19 cellular contexts compared by ENCODE assay signal in the genomic region with DNA sequence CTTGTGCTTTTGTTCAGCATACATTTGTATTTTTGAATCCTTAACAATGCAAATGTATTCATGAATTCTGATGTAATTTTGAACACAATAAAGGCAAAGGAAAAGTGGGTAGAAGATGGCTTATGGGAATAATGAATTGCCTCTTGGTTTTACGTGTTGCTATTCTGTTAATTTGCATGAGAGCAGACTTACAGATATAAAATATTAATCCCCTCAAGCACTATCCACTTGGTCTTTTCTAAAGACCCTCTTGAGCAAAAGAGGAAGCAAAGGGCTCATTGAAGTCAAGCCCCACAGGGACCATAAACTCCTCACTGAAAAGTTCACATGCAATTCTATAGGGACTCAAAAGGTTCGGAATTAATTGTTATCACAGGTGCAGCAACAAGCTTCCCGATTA. TPM values are rescaled to one million over a fixed set of nuclear protein-coding genes. Genes with fewer than 3 reads are reported as not detected.
A peak's percentile ranks its signal among the peaks of the same experiment; 100 is the strongest.
DNase-seq lines count a peak whose midpoint lies in the region; TF ChIP-seq lines count a peak whose summit lies in the region.
"Had no signal": no experiment of that assay in that cellular context is flagged by ENCODE, and none has a peak within 500 bp of the region (broad histone marks: within the 10 kb centered on the region; RNA-seq: fewer than 3 reads in every experiment).

No MANE protein-coding gene starts in this region.

- no peaks in the 10 kb centered on the region for H3K27me3 Mint-ChIP-seq in CD4-positive, alpha-beta memory T cell
- H3K27me3 Mint-ChIP-seq in immature natural killer cell (ENCODE audit: low read depth in 3 of 3) = no peaks in the 10 kb centered on the region
- no peaks in the 10 kb centered on the region for H3K27me3 Mint-ChIP-seq in activated CD4-positive, alpha-beta memory T cell treated with anti-CD3 and anti-CD28 coated beads, Interleukin-2, amount 10 ng/mL, durations not matched to agents 7 days and 5 days
- no peaks in the 10 kb centered on the region for H3K27me3 Mint-ChIP-seq in activated T-helper 2 cell treated with anti-CD3 and anti-CD28 coated beads, Interferon-gamma antibody, Interleukin-2, Interleukin-4, amounts not matched to agents 10 μg/mL and 5 μg/mL and 100 μg/mL, durations not matched to agents 14 hours and 24 hours and 36 hours (ENCODE audit: low read depth)

- H3K4ac ChIP-seq in mesenchymal stem cell (ENCODE audit: low read depth in 1 of 2, low read length in 2 of 2) = no peak overlapping the region

- no peak for DNase-seq in CD4-positive, alpha-beta memory T cell
- DNase-seq in HL-60 (ENCODE audit: low read depth in 1 of 2, low spot score in 1 of 2) (no peak), immature natural killer cell (no peak), mesenchymal stem cell (no peak)
- DNase-seq in activated CD4-positive, alpha-beta memory T cell treated with anti-CD3 and anti-CD28 coated beads, Interleukin-2, amount 10 ng/mL, durations not matched to agents 7 days and 5 days = no peak
- no peak for DNase-seq in activated effector memory CD4-positive, alpha-beta T cell treated with anti-CD3 and anti-CD28 coated beads, Interleukin-2, amount 50 U/mL, for 16 hours
- no peak for DNase-seq in activated T-helper 2 cell treated with anti-CD3 and anti-CD28 coated beads, Interferon-gamma antibody, Interleukin-2, Interleukin-4, amounts not matched to agents 10 μg/mL and 5 μg/mL and 100 μg/mL, durations not matched to agents 14 hours and 24 hours and 36 hours (ENCODE audit: low spot score)
- DNase-seq: KBM-7, NCI-H1092, NCI-H1436, NCI-H187 treated with DMSO at 0.1 percent for 48 hours, NCI-H2107, NCI-H226, NCI-H510A treated with DMSO at 0.1 percent for 48 hours, NCI-H748 treated with DMSO at 0.1 percent for 48 hours, SHP77 treated with DMSO at 0.1 percent for 48 hours, SK-N-SH had no signal

- H3K14ac ChIP-seq in mesenchymal stem cell (ENCODE audit: low read length in 2 of 2) = no peak overlapping the region

- no peak overlapping the region for H4K8ac ChIP-seq in mesenchymal stem cell (ENCODE audit: low read length)

- H2BK120ac ChIP-seq in mesenchymal stem cell (ENCODE audit: low read depth, low read length) = no peak overlapping the region

- no peak overlapping the region for H2BK5ac ChIP-seq in mesenchymal stem cell (ENCODE audit: low read depth, low read length, poor library complexity, severe bottlenecking)

- H3K4me1 ChIP-seq in BLaER1 (peaks cover 38% of the 10 kb centered on the region), mesenchymal stem cell (ENCODE audit: control insufficient read depth, insufficient read depth, low read depth, low read length) (no peaks in the 10 kb centered on the region)
- peaks cover 67% of the 10 kb centered on the region for H3K4me1 ChIP-seq in CD4-positive, alpha-beta memory T cell (ENCODE audit: insufficient read depth, low read length)

- no peak for TF ChIP-seq CTCF in HL-60 (IDR thresholded peaks at IDR 0.05; ENCODE audit: insufficient read depth, low read length)

- no peak overlapping the region for H3K4me3 ChIP-seq in BLaER1
- H3K4me3 ChIP-seq in CD4-positive, alpha-beta memory T cell (ENCODE audit: low read length in 2 of 2) = no peak overlapping the region
- no peak overlapping the region for H3K4me3 ChIP-seq in HL-60 (replicated peaks; ENCODE audit: insufficient read depth, low read length)
- no peak overlapping the region for H3K4me3 ChIP-seq in mesenchymal stem cell (ENCODE audit: insufficient read depth in 1 of 2, low read depth in 1 of 2, low read length in 2 of 2)

- no peak overlapping the region for H4K91ac ChIP-seq in mesenchymal stem cell (ENCODE audit: low read length)

- H3K36me3 ChIP-seq in BLaER1 (peaks cover 80% of the 10 kb centered on the region), mesenchymal stem cell (ENCODE audit: control insufficient read depth in 1 of 2, insufficient read depth in 2 of 2, low read depth in 1 of 2, low read length in 2 of 2) (peaks cover 12 to 96% of the 10 kb centered on the region in 2 experiments)
- H3K36me3 ChIP-seq in CD4-positive, alpha-beta memory T cell (ENCODE audit: insufficient read depth, low read length) = peaks cover 17% of the 10 kb centered on the region

- no peak overlapping the region for H2BK12ac ChIP-seq in mesenchymal stem cell (ENCODE audit: low read length in 2 of 2)

- intact Hi-C loops in CD4-positive, alpha-beta memory T cell (cut with micrococcal nuclease) = no loop called here
- intact Hi-C loops in activated T-helper 2 cell treated with anti-CD3 and anti-CD28 coated beads, Interferon-gamma antibody, Interleukin-2, Interleukin-4, amounts not matched to agents 10 μg/mL and 5 μg/mL and 100 μg/mL, durations not matched to agents 14 hours and 24 hours and 36 hours (cut with micrococcal nuclease) = no loop called here

- POLR2A ChIA-PET in CD4-positive, alpha-beta memory T cell (lab: Charles Lee; ENCODE audit: partially characterized antibody) = interaction anchor here (10.3 to 16.7 kb wide), 2 partner anchors 10 to 53 kb away, joined by 89 to 251 read pairs; a partner anchor contains a TSS
- POLR2A ChIA-PET in activated CD4-positive, alpha-beta memory T cell treated with anti-CD3 and anti-CD28 coated beads, Interleukin-2, amount 10 ng/mL, durations not matched to agents 7 days and 5 days (lab: Charles Lee) = interaction anchor here (1.0 to 4.1 kb wide), 3 partner anchors 9 to 54 kb away, joined by 3 to 39 read pairs (median 18); no protein-coding TSS in a partner anchor

- H3K27ac ChIP-seq in BLaER1 (no peak overlapping the region), HL-60 (replicated peaks) (peak overlapping the region; percentile 19; the same call in 1 of the 2 replicates), mesenchymal stem cell (ENCODE audit: low read length, poor library complexity, severe bottlenecking) (no peak overlapping the region)
- H3K27ac ChIP-seq in CD4-positive, alpha-beta memory T cell (ENCODE audit: low read depth, low read length) = no peak overlapping the region
- H3K27ac ChIP-seq: RWPE1 had no signal

- H3K9ac ChIP-seq in BLaER1 = no peak overlapping the region
- no peak overlapping the region for H3K9ac ChIP-seq in mesenchymal stem cell (ENCODE audit: low read length)
- H3K9ac ChIP-seq: SK-N-SH had no signal

- peaks cover 65 to 79% of the 10 kb centered on the region in 2 donors for H3K36me3 Mint-ChIP-seq in CD4-positive, alpha-beta memory T cell
- H3K36me3 Mint-ChIP-seq in immature natural killer cell = peaks cover 49 to 69% (median 50%) of the 10 kb centered on the region in 3 donors
- H3K36me3 Mint-ChIP-seq in activated CD4-positive, alpha-beta memory T cell treated with anti-CD3 and anti-CD28 coated beads, Interleukin-2, amount 10 ng/mL, durations not matched to agents 7 days and 5 days (ENCODE audit: low read depth) = peaks cover 95% of the 10 kb centered on the region
- H3K36me3 Mint-ChIP-seq in activated T-helper 2 cell treated with anti-CD3 and anti-CD28 coated beads, Interferon-gamma antibody, Interleukin-2, Interleukin-4, amounts not matched to agents 10 μg/mL and 5 μg/mL and 100 μg/mL, durations not matched to agents 14 hours and 24 hours and 36 hours (ENCODE audit: low read depth) = peaks cover 91% of the 10 kb centered on the region

- no peaks in the 10 kb centered on the region for H3K27me3 ChIP-seq in BLaER1
- no peaks in the 10 kb centered on the region for H3K27me3 ChIP-seq in CD4-positive, alpha-beta memory T cell (ENCODE audit: insufficient read depth, low read length)
- H3K27me3 ChIP-seq in HL-60 (ENCODE audit: insufficient read depth, poor library complexity, severe bottlenecking) = no peaks in the 10 kb centered on the region
- no peaks in the 10 kb centered on the region for H3K27me3 ChIP-seq in mesenchymal stem cell (ENCODE audit: control insufficient read depth in 1 of 2, insufficient read depth in 1 of 2, low read length in 2 of 2)

- CTCF ChIA-PET in CD4-positive, alpha-beta memory T cell (lab: Charles Lee; ENCODE audit: partially characterized antibody) = interaction anchor here (0.9 to 5.0 kb wide), 6 partner anchors 8 to 113 kb away, joined by 3 to 29 read pairs (median 7); a partner anchor contains a TSS
- CTCF ChIA-PET in activated CD4-positive, alpha-beta memory T cell treated with anti-CD3 and anti-CD28 coated beads, Interleukin-2, amount 10 ng/mL, durations not matched to agents 7 days and 5 days (lab: Charles Lee) = no interaction called here

- peaks cover 49 to 82% (median 63%) of the 10 kb centered on the region in 4 donors for H3K4me1 Mint-ChIP-seq in CD4-positive, alpha-beta memory T cell
- H3K4me1 Mint-ChIP-seq in immature natural killer cell = peaks cover 83 to 98% of the 10 kb centered on the region in 2 donors
- peaks cover 79% of the 10 kb centered on the region for H3K4me1 Mint-ChIP-seq in activated CD4-positive, alpha-beta memory T cell treated with anti-CD3 and anti-CD28 coated beads, Interleukin-2, amount 10 ng/mL, durations not matched to agents 7 days and 5 days
- peaks cover 48% of the 10 kb centered on the region for H3K4me1 Mint-ChIP-seq in activated T-helper 2 cell treated with anti-CD3 and anti-CD28 coated beads, Interferon-gamma antibody, Interleukin-2, Interleukin-4, amounts not matched to agents 10 μg/mL and 5 μg/mL and 100 μg/mL, durations not matched to agents 14 hours and 24 hours and 36 hours (ENCODE audit: low read depth)

- H3K9me3 ChIP-seq in BLaER1 = peaks cover 22% of the 10 kb centered on the region
- no peaks in the 10 kb centered on the region for H3K9me3 ChIP-seq in CD4-positive, alpha-beta memory T cell (ENCODE audit: control insufficient read depth in 1 of 2, low read length in 2 of 2)
- peaks cover 20% of the 10 kb centered on the region for H3K9me3 ChIP-seq in mesenchymal stem cell (ENCODE audit: control insufficient read depth, low read length)
- H3K9me3 ChIP-seq: SK-N-SH had no signal

- no peak overlapping the region for H2AK5ac ChIP-seq in mesenchymal stem cell (ENCODE audit: low read length, severe bottlenecking)

- H3K4me3 Mint-ChIP-seq in CD4-positive, alpha-beta memory T cell = no peak overlapping the region
- peak overlapping the region in 3 of 5 donors; percentile 3 to 81 (median 4) for H3K4me3 Mint-ChIP-seq in immature natural killer cell
- no peak overlapping the region for H3K4me3 Mint-ChIP-seq in activated CD4-positive, alpha-beta memory T cell treated with anti-CD3 and anti-CD28 coated beads, Interleukin-2, amount 10 ng/mL, durations not matched to agents 7 days and 5 days
- no peak overlapping the region for H3K4me3 Mint-ChIP-seq in activated T-helper 2 cell treated with anti-CD3 and anti-CD28 coated beads, Interferon-gamma antibody, Interleukin-2, Interleukin-4, amounts not matched to agents 10 μg/mL and 5 μg/mL and 100 μg/mL, durations not matched to agents 14 hours and 24 hours and 36 hours (ENCODE audit: low read depth)

- no peaks in the 10 kb centered on the region for H4K20me1 ChIP-seq in BLaER1

- H3K23ac ChIP-seq in mesenchymal stem cell (ENCODE audit: low read length in 2 of 2) = no peak overlapping the region

- peaks cover 0 to 19% (median 12%) of the 10 kb centered on the region in 8 donors for H3K9me3 Mint-ChIP-seq in CD4-positive, alpha-beta memory T cell
- H3K9me3 Mint-ChIP-seq in immature natural killer cell = peaks cover 0 to 6% (median 1%) of the 10 kb centered on the region in 6 donors
- H3K9me3 Mint-ChIP-seq in activated CD4-positive, alpha-beta memory T cell treated with anti-CD3 and anti-CD28 coated beads, Interleukin-2, amount 10 ng/mL, durations not matched to agents 7 days and 5 days = peaks cover 19% of the 10 kb centered on the region
- peaks cover 28% of the 10 kb centered on the region for H3K9me3 Mint-ChIP-seq in activated T-helper 2 cell treated with anti-CD3 and anti-CD28 coated beads, Interferon-gamma antibody, Interleukin-2, Interleukin-4, amounts not matched to agents 10 μg/mL and 5 μg/mL and 100 μg/mL, durations not matched to agents 14 hours and 24 hours and 36 hours

- peak overlapping the region in 4 of 7 donors; percentile 16 to 79 (median 56) for H3K27ac Mint-ChIP-seq in CD4-positive, alpha-beta memory T cell
- H3K27ac Mint-ChIP-seq in immature natural killer cell = peak overlapping the region; percentile 88 to 95 (median 93)
- no peak overlapping the region for H3K27ac Mint-ChIP-seq in activated CD4-positive, alpha-beta memory T cell treated with anti-CD3 and anti-CD28 coated beads, Interleukin-2, amount 10 ng/mL, durations not matched to agents 7 days and 5 days
- no peak overlapping the region for H3K27ac Mint-ChIP-seq in activated T-helper 2 cell treated with anti-CD3 and anti-CD28 coated beads, Interferon-gamma antibody, Interleukin-2, Interleukin-4, amounts not matched to agents 10 μg/mL and 5 μg/mL and 100 μg/mL, durations not matched to agents 14 hours and 24 hours and 36 hours

- WGBS in mesenchymal stem cell = 100% methylated on average over 3 of the region's 3 CpGs

- H3K4me2 ChIP-seq in BLaER1 (peak overlapping the region; percentile 51), mesenchymal stem cell (ENCODE audit: low read length, poor library complexity, severe bottlenecking) (no peak overlapping the region)
- H3K4me2 ChIP-seq: SK-N-SH had no signal

- H3K79me1 ChIP-seq in mesenchymal stem cell (replicated peaks; ENCODE audit: low read length, poor library complexity, severe bottlenecking) = peaks cover 4% of the 10 kb centered on the region

- no peak overlapping the region for H2AFZ ChIP-seq in mesenchymal stem cell (ENCODE audit: low read depth, low read length)

- no peak overlapping the region for H2BK15ac ChIP-seq in mesenchymal stem cell (ENCODE audit: low read depth, poor library complexity, severe bottlenecking)

- no peak overlapping the region for H3K18ac ChIP-seq in mesenchymal stem cell (ENCODE audit: low read depth in 1 of 2, low read length in 2 of 2)

RNA-seq across cellular contexts. Expression of a gene that starts 51.9 kb away (rescaled TPM):
- total RNA-seq in CD4-positive, alpha-beta memory T cell = 10 to 100 TPM; 59.8 to 60.8 TPM
- 100 to 1,000 TPM; 178 to 188 TPM for polyA plus RNA-seq in CD4-positive, alpha-beta memory T cell
- polyA plus RNA-seq in immature natural killer cell = 100 to 1,000 TPM; 352 to 383 (median 365) TPM
- total RNA-seq in activated CD4-positive, alpha-beta memory T cell treated with anti-CD3 and anti-CD28 coated beads, Interleukin-2, amount 10 ng/mL, durations not matched to agents 7 days and 5 days = 100 to 1,000 TPM; 253 to 255 TPM
- total RNA-seq in activated T-helper 2 cell treated with anti-CD3 and anti-CD28 coated beads, Interferon-gamma antibody, Interleukin-2, Interleukin-4, amounts not matched to agents 10 μg/mL and 5 μg/mL and 100 μg/mL, durations not matched to agents 14 hours and 24 hours and 36 hours = 86.8 and 87.5 TPM in 2 replicates
- polyA plus RNA-seq in mesenchymal stem cell (2013, experiment 1 of 2) = 35.9 TPM
- polyA plus RNA-seq in mesenchymal stem cell (2013, experiment 2 of 2) = 36.4 TPM

RNA-seq across cellular contexts. Expression of a gene that starts 52.3 kb away (rescaled TPM):
- 100 to 1,000 TPM; 111 to 113 TPM for total RNA-seq in CD4-positive, alpha-beta memory T cell
- polyA plus RNA-seq in CD4-positive, alpha-beta memory T cell = 100 to 1,000 TPM in 1 of 2 donors, 10 to 100 TPM in 1; 81.3 to 131 TPM
- 10 to 100 TPM; 35.2 to 95.8 (median 38.6) TPM for polyA plus RNA-seq in immature natural killer cell
- total RNA-seq in activated CD4-positive, alpha-beta memory T cell treated with anti-CD3 and anti-CD28 coated beads, Interleukin-2, amount 10 ng/mL, durations not matched to agents 7 days and 5 days = 10 to 100 TPM; 74.2 to 76.7 TPM
- total RNA-seq in activated T-helper 2 cell treated with anti-CD3 and anti-CD28 coated beads, Interferon-gamma antibody, Interleukin-2, Interleukin-4, amounts not matched to agents 10 μg/mL and 5 μg/mL and 100 μg/mL, durations not matched to agents 14 hours and 24 hours and 36 hours = 10.9 and 12.6 TPM in 2 replicates
- 16.4 TPM for polyA plus RNA-seq in mesenchymal stem cell (2013, experiment 1 of 2)
- polyA plus RNA-seq in mesenchymal stem cell (2013, experiment 2 of 2) = 16.6 TPM

Comparison
In these comparisons a context has a peak if more than half of its experiments do, and no peak if none do; other contexts are left out.
1. H3K27ac Mint-ChIP-seq: peak in CD4-positive, alpha-beta memory T cell (4 of 7) and immature natural killer cell (6 of 6); none in activated CD4-positive, alpha-beta memory T cell treated with anti-CD3 and anti-CD28 coated beads, Interleukin-2, amount 10 ng/mL, durations not matched to agents 7 days and 5 days (single experiment) and activated T-helper 2 cell treated with anti-CD3 and anti-CD28 coated beads, Interferon-gamma antibody, Interleukin-2, Interleukin-4, amounts not matched to agents 10 μg/mL and 5 μg/mL and 100 μg/mL, durations not matched to agents 14 hours and 24 hours and 36 hours (single experiment).
2. H3K4me3 Mint-ChIP-seq: peak in immature natural killer cell (3 of 5); none in CD4-positive, alpha-beta memory T cell (0 of 8), activated CD4-positive, alpha-beta memory T cell treated with anti-CD3 and anti-CD28 coated beads, Interleukin-2, amount 10 ng/mL, durations not matched to agents 7 days and 5 days (single experiment) and activated T-helper 2 cell treated with anti-CD3 and anti-CD28 coated beads, Interferon-gamma antibody, Interleukin-2, Interleukin-4, amounts not matched to agents 10 μg/mL and 5 μg/mL and 100 μg/mL, durations not matched to agents 14 hours and 24 hours and 36 hours (single experiment).